Comparison of ENCODE assay signal across 16 cellular contexts in the genomic region with DNA sequence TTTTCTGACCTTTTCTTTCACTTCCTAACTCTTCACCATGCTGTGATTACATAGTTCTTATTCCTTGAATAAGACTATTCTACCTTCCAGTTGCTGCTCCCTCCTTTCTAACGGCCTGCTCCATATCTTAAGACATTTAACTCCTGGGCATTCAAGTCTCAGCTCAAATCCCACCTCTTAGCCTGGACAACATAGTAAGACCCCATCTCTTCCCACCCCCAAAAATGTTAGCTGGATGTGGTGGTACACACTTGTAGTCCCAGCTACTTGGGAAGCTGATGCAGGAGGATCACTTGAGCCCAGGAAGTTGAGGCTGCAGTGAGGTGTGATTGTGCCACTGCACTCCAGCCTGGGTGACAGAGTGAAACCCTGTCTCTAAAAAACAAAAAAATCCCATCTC.
"Had no signal": no experiment of that assay in that cellular context is flagged by ENCODE, and none has a peak within 500 bp of the region (broad histone marks: within the 10 kb centered on the region; RNA-seq: fewer than 3 reads in every experiment).

No MANE protein-coding gene starts in this region.

- H3K9me3 Mint-ChIP-seq: activated naive CD8-positive, alpha-beta T cell treated with anti-CD3 and anti-CD28 coated beads, Interleukin-2, amount 10 ng/mL, durations not matched to agents 7 days and 5 days; activated T-cell treated with anti-CD3 and anti-CD28 coated beads, Interleukin-2, amount 50 U/mL, for 24 hours; natural killer cell treated with Interleukin-12 subunit alpha and Interleukin-12 subunit beta and Interleukin-15 and Interleukin-18, amount 100 ng/mL, for 72 hours had no signal

- H3K4me3 ChIP-seq: ascending aorta, heart right ventricle, stomach, thoracic aorta, uterus had no signal

- H3K27me3 ChIP-seq: ascending aorta, heart right ventricle, stomach, uterus had no signal

- H3K36me3 ChIP-seq: uterus had no signal

- H3K27me3 Mint-ChIP-seq: activated CD8-positive, alpha-beta memory T cell treated with anti-CD3 and anti-CD28 coated beads, Interleukin-2, amount 10 ng/mL, durations not matched to agents 7 days and 5 days; activated naive CD8-positive, alpha-beta T cell treated with anti-CD3 and anti-CD28 coated beads, Interleukin-2, amount 10 ng/mL, durations not matched to agents 7 days and 5 days; activated T-cell treated with anti-CD3 and anti-CD28 coated beads, Interleukin-2, amount 50 U/mL, for 24 hours; natural killer cell treated with Interleukin-12 subunit alpha and Interleukin-12 subunit beta and Interleukin-15 and Interleukin-18, amount 100 ng/mL, for 72 hours had no signal

- H3K27ac ChIP-seq: ascending aorta, stomach, thoracic aorta, uterus had no signal

- H3K9me3 ChIP-seq: ascending aorta, heart right ventricle, stomach, thoracic aorta, uterus had no signal

- H3K4me3 Mint-ChIP-seq: activated CD8-positive, alpha-beta memory T cell treated with anti-CD3 and anti-CD28 coated beads, Interleukin-2, amount 10 ng/mL, durations not matched to agents 7 days and 5 days; activated naive CD8-positive, alpha-beta T cell treated with anti-CD3 and anti-CD28 coated beads, Interleukin-2, amount 10 ng/mL, durations not matched to agents 7 days and 5 days; activated T-cell treated with anti-CD3 and anti-CD28 coated beads, Interleukin-2, amount 50 U/mL, for 24 hours; natural killer cell treated with Interleukin-12 subunit alpha and Interleukin-12 subunit beta and Interleukin-15 and Interleukin-18, amount 100 ng/mL, for 72 hours had no signal

- H3K27ac Mint-ChIP-seq: activated CD8-positive, alpha-beta memory T cell treated with anti-CD3 and anti-CD28 coated beads, Interleukin-2, amount 10 ng/mL, durations not matched to agents 7 days and 5 days; activated naive CD8-positive, alpha-beta T cell treated with anti-CD3 and anti-CD28 coated beads, Interleukin-2, amount 10 ng/mL, durations not matched to agents 7 days and 5 days; activated T-cell treated with anti-CD3 and anti-CD28 coated beads, Interleukin-2, amount 50 U/mL, for 24 hours; natural killer cell treated with Interleukin-12 subunit alpha and Interleukin-12 subunit beta and Interleukin-15 and Interleukin-18, amount 100 ng/mL, for 72 hours had no signal

- DNase-seq: activated CD4-positive, alpha-beta T cell treated with anti-CD3 and anti-CD28 coated beads, Interleukin-2, amount 50 U/mL, for 4 hours; activated CD8-positive, alpha-beta memory T cell treated with anti-CD3 and anti-CD28 coated beads, Interleukin-2, amount 10 ng/mL, durations not matched to agents 7 days and 5 days; activated naive CD8-positive, alpha-beta T cell treated with anti-CD3 and anti-CD28 coated beads, Interleukin-2, amount 10 ng/mL, durations not matched to agents 7 days and 5 days; activated T-cell treated with anti-CD3 and anti-CD28 coated beads, Interleukin-2, amount 50 U/mL, for 24 hours; heart right ventricle; islet precursor cell; left ventricle myocardium superior; stimulated activated CD4-positive, alpha-beta T cell treated with anti-CD3 and anti-CD28 coated beads, Interleukin-15, amount 100 ng/mL, for 24 hours; stimulated activated CD4-positive, alpha-beta T cell treated with anti-CD3 and anti-CD28 coated beads, Interleukin-4, amount 100 ng/mL, for 24 hours; stomach; T-helper 2 cell; uterus had no signal

- H3K4me1 ChIP-seq: uterus had no signal

- ATAC-seq: activated CD4-positive, CD25-positive, alpha-beta regulatory T cell treated with anti-CD3 and anti-CD28 coated beads, Interleukin-2, amount 50 U/mL, for 24 hours; activated CD8-positive, alpha-beta memory T cell treated with anti-CD3 and anti-CD28 coated beads, Interleukin-2, amount 10 ng/mL, durations not matched to agents 7 days and 5 days; heart right ventricle; left ventricle myocardium superior; natural killer cell treated with Interleukin-12 subunit alpha and Interleukin-12 subunit beta and Interleukin-15 and Interleukin-18, amount 100 ng/mL, for 72 hours had no signal
